In genomic region chr6:31339210-31339609, GRCh38 we compare ENCODE assay signal across 24 cellular contexts.
"Had no signal": no experiment of that assay in that cellular context is flagged by ENCODE, and none has a peak within 500 bp of the region (broad histone marks: within the 10 kb centered on the region; RNA-seq: fewer than 3 reads in every experiment).

No MANE protein-coding gene starts in this region.

- H3K4me1 Mint-ChIP-seq: naive thymus-derived CD8-positive, alpha-beta T cell; nephron progenitor cell had no signal

- H3K36me3 Mint-ChIP-seq: type B pancreatic cell had no signal

- FAIRE-seq: endothelial cell of umbilical vein, islet of Langerhans had no signal

- DNase-seq: dermis blood vessel endothelial cell; effector memory CD4-positive, alpha-beta T cell; foreskin keratinocyte; glutamatergic neuron; heart right ventricle; hippocampal formation; left cardiac atrium; left lung; mammary epithelial cell; naive thymus-derived CD8-positive, alpha-beta T cell; nephron progenitor cell; nucleus accumbens; stimulated activated CD4-positive, alpha-beta T cell treated with anti-CD3 and anti-CD28 coated beads, Interleukin-12 subunit alpha, Interleukin-12 subunit beta, amount 100 ng/mL, for 4 hours; stimulated activated CD4-positive, alpha-beta T cell treated with anti-CD3 and anti-CD28 coated beads, Interleukin-1b, Interleukin-23, amount 100 ng/mL, for 48 hours; stimulated activated CD4-positive, alpha-beta T cell treated with anti-CD3 and anti-CD28 coated beads, Interleukin-4, amount 100 ng/mL, for 1 hour; stimulated activated CD8-positive, alpha-beta memory T cell treated with anti-CD3 and anti-CD28 coated beads, Interleukin-4, amount 100 ng/mL, for 48 hours; stimulated activated naive CD8-positive, alpha-beta T cell treated with anti-CD3 and anti-CD28 coated beads, Interleukin-15, Interleukin-2, amounts not matched to agents 100 U/mL and 50 U/mL, for 24 hours; substantia nigra; testis; tibial artery had no signal

- ATAC-seq: foreskin keratinocyte; heart right ventricle; left cardiac atrium; left lung; naive thymus-derived CD8-positive, alpha-beta T cell; sciatic nerve; stimulated activated naive CD8-positive, alpha-beta T cell treated with anti-CD3 and anti-CD28 coated beads, Interleukin-15, Interleukin-2, amounts not matched to agents 100 U/mL and 50 U/mL, for 24 hours had no signal

- H3K27ac Mint-ChIP-seq: naive thymus-derived CD8-positive, alpha-beta T cell; nephron progenitor cell; type B pancreatic cell had no signal

- H3K4me3 Mint-ChIP-seq: naive thymus-derived CD8-positive, alpha-beta T cell; nephron progenitor cell; type B pancreatic cell had no signal
